Comparison of ENCODE assay signal across 8 cellular contexts in the genomic region with DNA sequence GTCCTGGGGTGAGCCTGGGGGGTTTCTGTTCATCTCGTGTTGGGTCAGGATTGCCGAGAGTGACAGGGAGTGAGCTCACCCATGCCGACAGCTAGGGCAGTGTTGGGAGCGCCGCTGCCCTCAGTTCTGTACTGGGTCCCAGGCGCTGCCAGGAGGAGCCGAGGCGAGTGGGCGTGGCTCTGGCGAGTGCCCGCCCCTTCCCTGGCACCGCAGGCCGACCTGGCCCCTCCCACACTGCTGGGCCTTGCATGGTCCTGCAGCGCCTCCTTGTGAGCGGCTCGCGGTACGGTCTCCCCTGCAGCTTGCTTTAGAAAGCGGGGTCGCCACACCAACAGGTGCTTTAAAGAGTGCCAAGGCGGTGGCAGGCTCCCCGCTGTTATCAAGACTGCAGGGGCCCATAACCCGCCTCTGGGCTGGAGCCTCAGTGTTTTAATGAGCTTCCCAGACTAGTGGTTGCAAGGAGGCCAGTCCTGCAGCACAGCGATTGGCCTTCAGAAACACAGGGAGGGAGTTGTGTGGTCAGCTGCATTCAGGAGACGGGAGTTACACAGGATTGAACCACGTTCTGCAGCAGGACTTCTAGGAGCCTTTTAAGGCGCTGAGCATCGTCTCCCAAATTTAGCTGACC.
DNase-seq lines count a peak whose midpoint lies in the region; ATAC-seq and TF ChIP-seq lines count a peak whose summit lies in the region.
"Not testable (repeated sequence)": the region's sequence is repeated elsewhere in the genome, so short reads cannot be mapped to it uniquely, and the experiment has no call there.

No MANE protein-coding gene starts in this region.

- intact Hi-C loops in MCF 10A (cut with micrococcal nuclease), result loop anchor here (1.0 to 5.0 kb wide), 3 partner anchors 34 to 133 kb away; no protein-coding TSS in a partner anchor

- CTCF ChIA-PET in WTC11 (lab: Charles Lee), result interaction anchor here (0.6 to 3.3 kb wide), 28 partner anchors 10 to 443 kb away, joined by 3 to 36 read pairs (median 5); a partner anchor contains a TSS
- CTCF ChIA-PET in MCF 10A (lab: Yijun Ruan, JAX), result interaction anchor here (0.6 to 5.3 kb wide), 29 partner anchors 11 to 244 kb away, joined by 3 to 30 read pairs (median 4); a partner anchor contains a TSS

- not testable (repeated sequence) for H3K4me1 Mint-ChIP-seq in WTC11; MCF 10A (ENCODE audit: insufficient read depth, unreplicated experiment); immature natural killer cell

- not testable (repeated sequence) for H3K9me3 Mint-ChIP-seq in WTC11; MCF 10A (ENCODE audit: unreplicated experiment); immature natural killer cell

- not testable (repeated sequence) for BruUV-seq in MCF 10A (replicated peaks; lab: Mats Ljungman, UMichigan)

- POLR2A ChIA-PET in WTC11 (lab: Charles Lee) (interaction anchor here (1.0 kb wide), 1 partner anchor 451 kb away, joined by 3 read pairs; a partner anchor contains a TSS), MCF 10A (lab: Yijun Ruan, JAX) (interaction anchor here (0.6 to 0.7 kb wide), 2 partner anchors 18 to 35 kb away, joined by 3 read pairs; no protein-coding TSS in a partner anchor)

- peak; percentile 89 for ATAC-seq in GM19035 (IDR thresholded peaks at IDR 0.05; ENCODE audit: unreplicated experiment)
- peak; percentile 82 for ATAC-seq in HG03175 (IDR thresholded peaks at IDR 0.05; ENCODE audit: unreplicated experiment)
- ATAC-seq in WTC11, result peak; percentile 99

- not testable (repeated sequence) for H3K27ac Mint-ChIP-seq in WTC11; MCF 10A (ENCODE audit: low read depth, unreplicated experiment)
- H3K27ac Mint-ChIP-seq in immature natural killer cell, result peak overlapping the region in 1 of 6 donors; percentile 14

- H3K36me3 Mint-ChIP-seq in WTC11; MCF 10A (ENCODE audit: insufficient read depth, unreplicated experiment); immature natural killer cell: not testable (repeated sequence)

- DNase-seq in AG09309 (ENCODE audit: low read depth) (peak; percentile 46), NCI-H2196 treated with DMSO at 0.1 percent for 48 hours (lab: John Stamatoyannopoulos, UW; ENCODE audit: unreplicated experiment) (peak; percentile 63), WTC11 (ENCODE audit: low spot score) (peak; percentile 98), MCF 10A (ENCODE audit: unreplicated experiment) (peak; percentile 89), immature natural killer cell (peak; percentile 85 to 88 (median 88))
- DNase-seq in stimulated activated CD4-positive, alpha-beta T cell treated with anti-CD3 and anti-CD28 coated beads, Interleukin-12 subunit alpha, Interleukin-12 subunit beta, amount 100 ng/mL, for 24 hours (ENCODE audit: low read depth in 2 of 2), result peak; percentile 86 to 89

- not testable (repeated sequence) for H3K4me3 ChIP-seq in AG09309 (ENCODE audit: control insufficient read depth, low read depth, low read length)

- not testable (repeated sequence) for H3K27me3 Mint-ChIP-seq in WTC11 (ENCODE audit: low read depth); MCF 10A (ENCODE audit: insufficient read depth, unreplicated experiment); immature natural killer cell (ENCODE audit: low read depth in 3 of 3)

- TF ChIP-seq CTCF in AG09309 (IDR thresholded peaks at IDR 0.05; ENCODE audit: control insufficient read depth, insufficient read depth, low read depth, low read length, missing control alignments), result peak; percentile 79
- peak; percentile 81 for TF ChIP-seq CTCF in WTC11 (IDR thresholded peaks at IDR 0.05)
- TF ChIP-seq CTCF in MCF 10A (IDR thresholded peaks at IDR 0.05; ENCODE audit: unreplicated experiment), result peak; percentile 84

- H3K4me3 Mint-ChIP-seq in WTC11, result peak overlapping the region; percentile 58
- H3K4me3 Mint-ChIP-seq in MCF 10A (ENCODE audit: unreplicated experiment), result peak overlapping the region; percentile 51
- peak overlapping the region in 4 of 5 donors; percentile 3 to 58 (median 32) for H3K4me3 Mint-ChIP-seq in immature natural killer cell

TF ChIP-seq in WTC11, 78 proteins besides CTCF, POLR2A, EP300 and RAD21:
- TF ChIP-seq SP1 (CRISPR knock-in tag; conservative IDR thresholded peaks at IDR 0.05) (peak; percentile 98), ZNF138 (CRISPR knock-in tag; conservative IDR thresholded peaks at IDR 0.05) (0 out of 2 replicates have a peak, but pooled peaks have one; percentile 67), ZBTB21 (CRISPR knock-in tag; IDR thresholded peaks at IDR 0.05; ENCODE audit: borderline replicate concordance) (peak; percentile 70; the same call in 1 of the 2 replicates), CBFB (CRISPR knock-in tag; IDR thresholded peaks at IDR 0.05; ENCODE audit: low read depth) (peak; percentile 57; the same call in 1 of the 2 replicates)
- TF ChIP-seq, protein P1, sequence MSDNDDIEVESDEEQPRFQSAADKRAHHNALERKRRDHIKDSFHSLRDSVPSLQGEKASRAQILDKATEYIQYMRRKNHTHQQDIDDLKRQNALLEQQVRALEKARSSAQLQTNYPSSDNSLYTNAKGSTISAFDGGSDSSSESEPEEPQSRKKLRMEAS (CRISPR knock-in tag; IDR thresholded peaks at IDR 0.05), result peak; percentile 47; the same call in 1 of the 2 replicates
- TF ChIP-seq, protein P2, sequence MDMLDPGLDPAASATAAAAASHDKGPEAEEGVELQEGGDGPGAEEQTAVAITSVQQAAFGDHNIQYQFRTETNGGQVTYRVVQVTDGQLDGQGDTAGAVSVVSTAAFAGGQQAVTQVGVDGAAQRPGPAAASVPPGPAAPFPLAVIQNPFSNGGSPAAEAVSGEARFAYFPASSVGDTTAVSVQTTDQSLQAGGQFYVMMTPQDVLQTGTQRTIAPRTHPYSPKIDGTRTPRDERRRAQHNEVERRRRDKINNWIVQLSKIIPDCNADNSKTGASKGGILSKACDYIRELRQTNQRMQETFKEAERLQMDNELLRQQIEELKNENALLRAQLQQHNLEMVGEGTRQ (CRISPR knock-in tag; IDR thresholded peaks at IDR 0.05), result peak; percentile 39

Comparison
In these comparisons a context has a peak if more than half of its experiments do, and no peak if none do; other contexts are left out.
1. DNase-seq: peak in every context shown above with its lines; median percentile 98 in WTC11; 89 in MCF 10A; 88 in immature natural killer cell; 88 in stimulated activated CD4-positive, alpha-beta T cell treated with anti-CD3 and anti-CD28 coated beads, Interleukin-12 subunit alpha, Interleukin-12 subunit beta, amount 100 ng/mL, for 24 hours; 63 in NCI-H2196 treated with DMSO at 0.1 percent for 48 hours; 46 in AG09309.